1 cellular context compared by ENCODE assay signal in genomic region chr19:50000038-50000890, GRCh38.
TF ChIP-seq lines count a peak whose summit lies in the region.

No MANE protein-coding gene starts in this region.

TF ChIP-seq in K562, 482 proteins besides CTCF, POLR2A, EP300 and RAD21:
- TF ChIP-seq RBM25 (IDR thresholded peaks at IDR 0.05; ENCODE audit: low read depth, low read length, severe bottlenecking) (peak; percentile 61), ETV6 (IDR thresholded peaks at IDR 0.05; ENCODE audit: borderline replicate concordance in 1 of 2, low read depth in 2 of 2, low read length in 1 of 2) (no peak), ETV6 (CRISPR knock-in tag; IDR thresholded peaks at IDR 0.05; ENCODE audit: borderline replicate concordance) (no peak), ZNF780A (CRISPR knock-in tag; IDR thresholded peaks at IDR 0.05) (no peak), HMGN3 (IDR thresholded peaks at IDR 0.05; ENCODE audit: borderline replicate concordance, extremely low read depth, insufficient read length, low read depth, low read length) (no peak), XRCC4 (IDR thresholded peaks at IDR 0.05; ENCODE audit: extremely low read depth, insufficient read depth, insufficient read length) (no peak), GTF3C2 (IDR thresholded peaks at IDR 0.05; ENCODE audit: borderline replicate concordance, extremely low read depth, insufficient read length) (no peak)
